In genomic region chr11:109275931-109276330, GRCh38 we compare ENCODE assay signal across 29 cellular contexts.
"Had no signal": no experiment of that assay in that cellular context is flagged by ENCODE, and none has a peak within 500 bp of the region (broad histone marks: within the 10 kb centered on the region; RNA-seq: fewer than 3 reads in every experiment).

No MANE protein-coding gene starts in this region.

- ATAC-seq: activated naive CD8-positive, alpha-beta T cell treated with anti-CD3 and anti-CD28 coated beads, Interleukin-2, amount 50 U/mL, for 24 hours; activated T-cell treated with anti-CD3 and anti-CD28 coated beads, Interleukin-2, amount 50 U/mL, for 4 hours; activated T-helper 17 cell treated with anti-CD3 and anti-CD28 coated beads, Interleukin-2, amount 50 U/mL, for 72 hours; foreskin keratinocyte; heart right ventricle; left lung; lower lobe of right lung; naive thymus-derived CD8-positive, alpha-beta T cell; sciatic nerve; stimulated activated effector memory CD8-positive, alpha-beta T cell treated with anti-CD3 and anti-CD28 coated beads, Interleukin-12 subunit alpha, Interleukin-12 subunit beta, amount 100 ng/mL, for 72 hours had no signal

- H3K36me3 ChIP-seq: esophagus muscularis mucosa, heart right ventricle, left lung, lower lobe of right lung, ovary, tibial nerve had no signal

- H3K4me3 ChIP-seq: esophagus muscularis mucosa, heart right ventricle, left lung, lower lobe of right lung, ovary, skin epidermis, tibial nerve had no signal

- DNase-seq: activated CD4-positive, alpha-beta memory T cell treated with anti-CD3 and anti-CD28 coated beads, Interleukin-2, amount 10 ng/mL, durations not matched to agents 7 days and 5 days; activated CD4-positive, alpha-beta T cell treated with anti-CD3 and anti-CD28 coated beads for 1 hour; activated CD4-positive, alpha-beta T cell treated with anti-CD3 and anti-CD28 coated beads, Interleukin-2, amount 10 ng/mL, durations not matched to agents 7 days and 5 days; activated CD8-positive, alpha-beta memory T cell treated with anti-CD3 and anti-CD28 coated beads, Interleukin-2, amount 50 U/mL, for 48 hours; activated gamma-delta T cell treated with Interleukin-2 at 50 U/mL for 16 hours; activated naive CD4-positive, alpha-beta T cell treated with anti-CD3 and anti-CD28 coated beads, Interleukin-2, amount 50 U/mL, for 16 hours; activated naive CD8-positive, alpha-beta T cell treated with anti-CD3 and anti-CD28 coated beads, Interleukin-2, amount 50 U/mL, for 24 hours; activated T-cell treated with anti-CD3 and anti-CD28 coated beads, Interleukin-2, amount 50 U/mL, for 4 hours; amygdala; effector CD4-positive, alpha-beta T cell; foreskin keratinocyte; heart right ventricle; kidney glomerular epithelial cell; left lung; lower lobe of right lung; mesenchymal stem cell; naive thymus-derived CD8-positive, alpha-beta T cell; ovary; stimulated activated CD4-positive, alpha-beta T cell treated with anti-CD3 and anti-CD28 coated beads, Interleukin-4, amount 100 ng/mL, for 24 hours; T-helper 2 cell had no signal

- H3K27me3 ChIP-seq: esophagus muscularis mucosa, foreskin keratinocyte, heart right ventricle, left lung, ovary, tibial nerve had no signal

- H3K4me1 Mint-ChIP-seq: activated naive CD8-positive, alpha-beta T cell treated with anti-CD3 and anti-CD28 coated beads, Interleukin-2, amount 50 U/mL, for 24 hours; activated T-helper 17 cell treated with anti-CD3 and anti-CD28 coated beads, Interleukin-2, amount 50 U/mL, for 72 hours; central memory CD8-positive, alpha-beta T cell; naive thymus-derived CD8-positive, alpha-beta T cell; stimulated activated effector memory CD8-positive, alpha-beta T cell treated with anti-CD3 and anti-CD28 coated beads, Interleukin-12 subunit alpha, Interleukin-12 subunit beta, amount 100 ng/mL, for 72 hours had no signal

- H3K36me3 Mint-ChIP-seq: stimulated activated effector memory CD8-positive, alpha-beta T cell treated with anti-CD3 and anti-CD28 coated beads, Interleukin-12 subunit alpha, Interleukin-12 subunit beta, amount 100 ng/mL, for 72 hours had no signal

- H3K27ac ChIP-seq: esophagus muscularis mucosa, foreskin keratinocyte, heart right ventricle, left lung, lower lobe of right lung, ovary, skin epidermis, tibial nerve had no signal

- H3K4me3 Mint-ChIP-seq: activated CD4-positive, alpha-beta memory T cell treated with anti-CD3 and anti-CD28 coated beads, Interleukin-2, amount 10 ng/mL, durations not matched to agents 7 days and 5 days; activated CD4-positive, alpha-beta T cell treated with anti-CD3 and anti-CD28 coated beads, Interleukin-2, amount 10 ng/mL, durations not matched to agents 7 days and 5 days; activated naive CD8-positive, alpha-beta T cell treated with anti-CD3 and anti-CD28 coated beads, Interleukin-2, amount 50 U/mL, for 24 hours; activated T-cell treated with anti-CD3 and anti-CD28 coated beads, Interleukin-2, amount 50 U/mL, for 4 hours; activated T-helper 17 cell treated with anti-CD3 and anti-CD28 coated beads, Interleukin-2, amount 50 U/mL, for 72 hours; central memory CD8-positive, alpha-beta T cell; dendritic cell treated with granulocyte-macrophage colony-stimulating factor and Interleukin-4, amounts not matched to agents 40 ng/mL and 50 ng/mL, for 4 days; naive thymus-derived CD8-positive, alpha-beta T cell; stimulated activated effector memory CD8-positive, alpha-beta T cell treated with anti-CD3 and anti-CD28 coated beads, Interleukin-12 subunit alpha, Interleukin-12 subunit beta, amount 100 ng/mL, for 72 hours had no signal

- H3K27me3 Mint-ChIP-seq: activated CD4-positive, alpha-beta memory T cell treated with anti-CD3 and anti-CD28 coated beads, Interleukin-2, amount 10 ng/mL, durations not matched to agents 7 days and 5 days; activated naive CD8-positive, alpha-beta T cell treated with anti-CD3 and anti-CD28 coated beads, Interleukin-2, amount 50 U/mL, for 24 hours; activated T-helper 17 cell treated with anti-CD3 and anti-CD28 coated beads, Interleukin-2, amount 50 U/mL, for 72 hours; central memory CD8-positive, alpha-beta T cell; dendritic cell treated with granulocyte-macrophage colony-stimulating factor and Interleukin-4, amounts not matched to agents 40 ng/mL and 50 ng/mL, for 4 days had no signal

- H3K4me1 ChIP-seq: esophagus muscularis mucosa, foreskin keratinocyte, heart right ventricle, left lung, lower lobe of right lung, tibial nerve had no signal

- H3K9me3 ChIP-seq: lower lobe of right lung, ovary had no signal

- H3K27ac Mint-ChIP-seq: activated CD4-positive, alpha-beta memory T cell treated with anti-CD3 and anti-CD28 coated beads, Interleukin-2, amount 10 ng/mL, durations not matched to agents 7 days and 5 days; activated CD4-positive, alpha-beta T cell treated with anti-CD3 and anti-CD28 coated beads, Interleukin-2, amount 10 ng/mL, durations not matched to agents 7 days and 5 days; activated naive CD8-positive, alpha-beta T cell treated with anti-CD3 and anti-CD28 coated beads, Interleukin-2, amount 50 U/mL, for 24 hours; activated T-helper 17 cell treated with anti-CD3 and anti-CD28 coated beads, Interleukin-2, amount 50 U/mL, for 72 hours; dendritic cell treated with granulocyte-macrophage colony-stimulating factor and Interleukin-4, amounts not matched to agents 40 ng/mL and 50 ng/mL, for 4 days; naive thymus-derived CD8-positive, alpha-beta T cell; progenitor cell of endocrine pancreas; stimulated activated effector memory CD8-positive, alpha-beta T cell treated with anti-CD3 and anti-CD28 coated beads, Interleukin-12 subunit alpha, Interleukin-12 subunit beta, amount 100 ng/mL, for 72 hours had no signal
